Comparison of ENCODE assay signal across 8 cellular contexts in the genomic region with DNA sequence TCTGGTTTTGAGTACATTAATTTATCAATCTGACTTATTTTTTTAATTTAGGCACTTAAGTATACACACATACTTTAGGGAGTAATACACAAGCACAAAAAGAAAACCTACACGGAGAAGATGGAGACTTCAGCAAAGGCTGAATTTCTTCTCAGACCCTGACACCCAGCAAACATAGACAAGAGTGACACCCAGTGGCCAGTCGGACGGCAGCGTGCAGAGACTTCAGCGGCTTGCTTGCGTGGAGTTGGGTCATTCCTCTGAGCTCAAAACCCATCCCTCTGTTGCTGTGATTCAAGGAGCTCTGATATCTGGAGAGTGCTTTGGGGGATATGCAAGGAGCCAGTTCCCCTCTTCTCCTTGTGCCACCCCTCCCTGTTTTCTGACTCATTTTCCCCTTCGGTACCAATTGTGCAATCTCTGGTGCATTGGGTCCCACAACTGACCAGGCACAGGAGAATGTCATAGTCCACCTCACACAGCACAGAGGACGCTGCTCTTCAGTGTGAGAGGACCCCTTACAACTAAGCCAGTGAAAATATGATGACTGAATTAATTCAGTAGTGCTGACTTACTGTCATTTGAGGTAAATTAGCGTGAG. TPM values are rescaled to one million over a fixed set of nuclear protein-coding genes. Genes with fewer than 3 reads are reported as not detected.
DNase-seq lines count a peak whose midpoint lies in the region; ATAC-seq and TF ChIP-seq lines count a peak whose summit lies in the region.

No MANE protein-coding gene starts in this region.

- CTCF ChIA-PET in OCI-LY7 (lab: Charles Lee; ENCODE audit: unreplicated experiment): interaction anchor here (1.3 to 1.9 kb wide), 3 partner anchors 296 to 304 kb away, joined by 4 to 6 read pairs (median 5); no protein-coding TSS in a partner anchor

- no peaks in the 10 kb centered on the region for H3K9me3 ChIP-seq in OCI-LY7 (ENCODE audit: low read length)

- no peaks in the 10 kb centered on the region for H3K79me2 ChIP-seq in OCI-LY7 (ENCODE audit: insufficient read depth, low read depth, low read length)

- no peaks in the 10 kb centered on the region for H4K20me1 ChIP-seq in OCI-LY7 (ENCODE audit: insufficient read depth, low read length)

- no peaks in the 10 kb centered on the region for H3K9me2 ChIP-seq in OCI-LY7 (ENCODE audit: insufficient read depth, low read length)

- peaks cover 0 to 24% (median 3%) of the 10 kb centered on the region in 5 donors for H3K27me3 Mint-ChIP-seq in naive thymus-derived CD8-positive, alpha-beta T cell

- DNase-seq in Caki2 (ENCODE audit: low read depth): peak; percentile 68
- peak; percentile 85 for DNase-seq in HT1080 (ENCODE audit: low read depth)
- peak; percentile 54 for DNase-seq in OCI-LY7 (ENCODE audit: low spot score)
- peak; percentile 46 for DNase-seq in activated T-cell treated with anti-CD3 and anti-CD28 coated beads for 1 hour (ENCODE audit: low read depth)
- peak; percentile 30 to 76 (median 55) for DNase-seq in naive thymus-derived CD8-positive, alpha-beta T cell
- peak; percentile 30 to 57 (median 40) for DNase-seq in stimulated activated naive CD4-positive, alpha-beta T cell (lab: John Stamatoyannopoulos, UW)

- no peak overlapping the region for H3K4me3 ChIP-seq in OCI-LY7 (ENCODE audit: low read depth, low read length, poor library complexity, severe bottlenecking)

- H3K4me3 Mint-ChIP-seq in naive thymus-derived CD8-positive, alpha-beta T cell: no peak overlapping the region

- H3K36me3 ChIP-seq in OCI-LY7 (ENCODE audit: insufficient read depth, low read length): no peaks in the 10 kb centered on the region

- TF ChIP-seq CTCF in OCI-LY7 (conservative IDR thresholded peaks at IDR 0.05; ENCODE audit: low read length): peak; percentile 89

- no peak overlapping the region for H3K27ac ChIP-seq in OCI-LY7 (ENCODE audit: low read depth, low read length, poor library complexity, severe bottlenecking)

- H2AFZ ChIP-seq in OCI-LY7 (ENCODE audit: low read length): no peak overlapping the region

- BruUV-seq in OCI-LY7 (replicated peaks; lab: Mats Ljungman, UMichigan): no TSS peak

- in situ Hi-C loops in Caki2 (cut with HindIII; ENCODE audit: low pct_unique_long_range_greater_than_20kb, low sequenced_read_pairs): no loop called here

- POLR2A ChIA-PET in OCI-LY7 (lab: Charles Lee): interaction anchor here (1.2 to 1.6 kb wide), 2 partner anchors 9 to 304 kb away, joined by 3 to 5 read pairs; no protein-coding TSS in a partner anchor
- POLR2A ChIA-PET in naive thymus-derived CD8-positive, alpha-beta T cell (lab: Charles Lee): no interaction called here

- no peak overlapping the region for H3K27ac Mint-ChIP-seq in naive thymus-derived CD8-positive, alpha-beta T cell

- peaks cover 4 to 32% (median 6%) of the 10 kb centered on the region in 4 donors for H3K4me1 Mint-ChIP-seq in naive thymus-derived CD8-positive, alpha-beta T cell

- no peak overlapping the region for H3K4me2 ChIP-seq in OCI-LY7 (ENCODE audit: low read length)

- no peaks in the 10 kb centered on the region for H3K4me1 ChIP-seq in OCI-LY7 (ENCODE audit: insufficient read depth, low read length, poor library complexity, severe bottlenecking)

- intact Hi-C loops in OCI-LY7 (cut with micrococcal nuclease; ENCODE audit: unreplicated experiment): loop anchor here (1.0 to 10.0 kb wide), 2 partner anchors 302 to 581 kb away; no protein-coding TSS in a partner anchor

- H3K9me3 Mint-ChIP-seq in naive thymus-derived CD8-positive, alpha-beta T cell: no peaks in the 10 kb centered on the region

- ATAC-seq in GM21367 (IDR thresholded peaks at IDR 0.05; ENCODE audit: unreplicated experiment): peak; percentile 96
- peak; percentile 85 for ATAC-seq in esophagus mucosa
- peak; percentile 74 to 77 for ATAC-seq in naive thymus-derived CD8-positive, alpha-beta T cell

- H3K36me3 Mint-ChIP-seq in naive thymus-derived CD8-positive, alpha-beta T cell: no peaks in the 10 kb centered on the region

RNA-seq across cellular contexts. Expression of gene SH3TC2, which starts 27.5 kb away (rescaled TPM):
- total RNA-seq in Caki2 (2014; rRNA removed; shearing (Covaris generic); ENCODE audit: low replicate concordance): 2.4 and 5.1 TPM in 2 replicates
- total RNA-seq in HT1080 (2014; rRNA removed; shearing (Covaris generic)): 22.1 and 24.0 TPM in 2 replicates
- polyA plus RNA-seq in HT1080 (2015; cell fraction: cytosol; rRNA removed): 8.3 and 12.2 TPM in 2 replicates
- 61.7 and 71.3 TPM in 2 replicates for polyA plus RNA-seq in HT1080 (2015; cell fraction: nucleus; rRNA removed)
- total RNA-seq in OCI-LY7 (2014; rRNA removed; shearing (Covaris generic)): not detected in 2 replicates
- total RNA-seq in OCI-LY7 (2022) (not detected in 2 replicates), esophagus mucosa (3.4 TPM)
- total RNA-seq in naive thymus-derived CD8-positive, alpha-beta T cell: not detected
- not detected for polyA plus RNA-seq in naive thymus-derived CD8-positive, alpha-beta T cell
